In the genomic region with DNA sequence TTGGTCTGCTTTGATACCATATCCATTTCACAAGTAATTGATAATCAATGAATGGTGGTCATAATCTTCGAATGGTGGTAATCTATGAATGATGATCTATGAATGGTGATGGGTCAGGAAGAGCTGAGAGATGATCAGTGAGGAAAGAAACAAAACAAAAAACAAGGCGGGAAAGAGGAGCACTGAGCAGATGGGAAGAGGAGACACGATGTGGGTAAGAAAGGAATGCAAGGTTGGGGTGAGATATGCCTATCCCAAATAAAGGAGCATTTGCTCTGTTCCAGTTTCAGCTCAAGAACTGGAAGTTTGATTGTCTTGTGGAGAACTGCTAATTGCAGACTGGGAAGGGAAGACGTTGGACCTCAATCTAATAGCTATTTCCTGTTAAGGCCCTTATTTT, we compare ENCODE assay signal across 35 cellular contexts.
"Had no signal": no experiment of that assay in that cellular context is flagged by ENCODE, and none has a peak within 500 bp of the region (broad histone marks: within the 10 kb centered on the region; RNA-seq: fewer than 3 reads in every experiment).

No MANE protein-coding gene starts in this region.

- FAIRE-seq: bronchial epithelial cell, TTC549 had no signal

- H3K27ac ChIP-seq: ascending aorta, cardiac muscle cell, VCaP had no signal

- ATAC-seq: activated CD8-positive, alpha-beta memory T cell treated with anti-CD3 and anti-CD28 coated beads, Interleukin-2, amount 10 ng/mL, durations not matched to agents 7 days and 5 days; activated CD8-positive, alpha-beta T cell treated with anti-CD3 and anti-CD28 coated beads, Interleukin-2, amount 10 ng/mL, durations not matched to agents 7 days and 5 days; activated naive CD8-positive, alpha-beta T cell treated with anti-CD3 and anti-CD28 coated beads, Interleukin-2, amount 50 U/mL, for 24 hours had no signal

- H3K9me3 Mint-ChIP-seq: activated B cell treated with CpG ODN at 0.5 μM for 24 hours; activated T-cell treated with anti-CD3 and anti-CD28 coated beads, Interleukin-2, amount 50 U/mL, for 24 hours; activated T-helper 2 cell treated with anti-CD3 and anti-CD28 coated beads, Interferon-gamma antibody, Interleukin-2, Interleukin-4, amounts not matched to agents 10 μg/mL and 5 μg/mL and 100 μg/mL, durations not matched to agents 14 hours and 24 hours and 36 hours; T-helper 2 cell treated with Interferon-gamma antibody and Interleukin-4, amounts not matched to agents 5 μg/mL and 100 μg/mL, for 36 hours had no signal

- DNase-seq: activated B cell treated with CpG ODN at 0.5 μM for 24 hours; activated CD4-positive, alpha-beta memory T cell treated with anti-CD3 and anti-CD28 coated beads, Interleukin-2, amount 10 ng/mL, durations not matched to agents 7 days and 5 days; activated CD4-positive, alpha-beta T cell treated with anti-CD3 and anti-CD28 coated beads for 4 hours; activated CD4-positive, alpha-beta T cell treated with anti-CD3 and anti-CD28 coated beads, Interleukin-2, amount 10 ng/mL, durations not matched to agents 7 days and 5 days; activated CD4-positive, alpha-beta T cell treated with anti-CD3 and anti-CD28 coated beads, Interleukin-2, amount 50 U/mL, for 48 hours; activated CD4-positive, CD25-positive, alpha-beta regulatory T cell treated with anti-CD3 and anti-CD28 coated beads, Interleukin-2, amount 50 U/mL, for 72 hours; activated CD8-positive, alpha-beta memory T cell treated with anti-CD3 and anti-CD28 coated beads for 24 hours; activated CD8-positive, alpha-beta memory T cell treated with anti-CD3 and anti-CD28 coated beads, Interleukin-2, amount 10 ng/mL, durations not matched to agents 7 days and 5 days; activated CD8-positive, alpha-beta memory T cell treated with anti-CD3 and anti-CD28 coated beads, Interleukin-2, amount 50 U/mL, for 48 hours; activated CD8-positive, alpha-beta T cell treated with anti-CD3 and anti-CD28 coated beads, Interleukin-2, amount 10 ng/mL, durations not matched to agents 7 days and 5 days; activated effector memory CD4-positive, alpha-beta T cell treated with Interleukin-2 at 50 U/mL for 16 hours; activated gamma-delta T cell; activated naive CD4-positive, alpha-beta T cell treated with anti-CD3 and anti-CD28 coated beads, Interleukin-2, amount 10 ng/mL, durations not matched to agents 7 days and 5 days; activated naive CD4-positive, alpha-beta T cell treated with Interleukin-2 at 50 U/mL for 16 hours; activated naive CD8-positive, alpha-beta T cell treated with anti-CD3 and anti-CD28 coated beads, Interleukin-2, amount 10 ng/mL, durations not matched to agents 7 days and 5 days; activated naive CD8-positive, alpha-beta T cell treated with anti-CD3 and anti-CD28 coated beads, Interleukin-2, amount 50 U/mL, for 24 hours; activated T-cell treated with anti-CD3 and anti-CD28 coated beads, Interleukin-2, amount 50 U/mL, for 24 hours; activated T-cell treated with anti-CD3 and anti-CD28 coated beads, Interleukin-2, amount 50 U/mL, for 48 hours; amygdala; anterior cingulate cortex; caudate nucleus; cerebellar nuclear complex; T-helper 2 cell; T-helper 9 cell had no signal

- H3K9me3 ChIP-seq: ascending aorta had no signal

- H3K27ac Mint-ChIP-seq: activated B cell treated with CpG ODN at 0.5 μM for 24 hours; activated CD4-positive, alpha-beta memory T cell treated with anti-CD3 and anti-CD28 coated beads, Interleukin-2, amount 10 ng/mL, durations not matched to agents 7 days and 5 days; activated CD4-positive, alpha-beta T cell treated with anti-CD3 and anti-CD28 coated beads, Interleukin-2, amount 10 ng/mL, durations not matched to agents 7 days and 5 days; activated CD8-positive, alpha-beta memory T cell treated with anti-CD3 and anti-CD28 coated beads, Interleukin-2, amount 10 ng/mL, durations not matched to agents 7 days and 5 days; activated CD8-positive, alpha-beta T cell treated with anti-CD3 and anti-CD28 coated beads, Interleukin-2, amount 10 ng/mL, durations not matched to agents 7 days and 5 days; activated naive CD4-positive, alpha-beta T cell treated with anti-CD3 and anti-CD28 coated beads, Interleukin-2, amount 10 ng/mL, durations not matched to agents 7 days and 5 days; activated naive CD4-positive, alpha-beta T cell treated with anti-CD3 and anti-CD28 coated beads, Interleukin-2, amount 50 U/mL, for 24 hours; activated naive CD8-positive, alpha-beta T cell; activated naive CD8-positive, alpha-beta T cell treated with anti-CD3 and anti-CD28 coated beads, Interleukin-2, amount 10 ng/mL, durations not matched to agents 7 days and 5 days; activated naive CD8-positive, alpha-beta T cell treated with anti-CD3 and anti-CD28 coated beads, Interleukin-2, amount 50 U/mL, for 24 hours; activated T-cell treated with anti-CD3 and anti-CD28 coated beads, Interleukin-2, amount 50 U/mL, for 24 hours; activated T-helper 2 cell treated with anti-CD3 and anti-CD28 coated beads, Interferon-gamma antibody, Interleukin-2, Interleukin-4, amounts not matched to agents 10 μg/mL and 5 μg/mL and 100 μg/mL, durations not matched to agents 14 hours and 24 hours and 36 hours; brain; T-helper 2 cell treated with Interferon-gamma antibody and Interleukin-4, amounts not matched to agents 5 μg/mL and 100 μg/mL, for 36 hours had no signal

- H3K4me3 ChIP-seq: ascending aorta, cardiac muscle cell had no signal

- H3K4me1 ChIP-seq: ascending aorta had no signal

- H3K4me1 Mint-ChIP-seq: activated B cell treated with CpG ODN at 0.5 μM for 24 hours; activated CD4-positive, alpha-beta memory T cell treated with anti-CD3 and anti-CD28 coated beads, Interleukin-2, amount 10 ng/mL, durations not matched to agents 7 days and 5 days; activated CD8-positive, alpha-beta memory T cell treated with anti-CD3 and anti-CD28 coated beads, Interleukin-2, amount 10 ng/mL, durations not matched to agents 7 days and 5 days; activated naive CD4-positive, alpha-beta T cell treated with anti-CD3 and anti-CD28 coated beads, Interleukin-2, amount 10 ng/mL, durations not matched to agents 7 days and 5 days; activated naive CD4-positive, alpha-beta T cell treated with anti-CD3 and anti-CD28 coated beads, Interleukin-2, amount 50 U/mL, for 24 hours; activated naive CD8-positive, alpha-beta T cell treated with anti-CD3 and anti-CD28 coated beads, Interleukin-2, amount 10 ng/mL, durations not matched to agents 7 days and 5 days; activated naive CD8-positive, alpha-beta T cell treated with anti-CD3 and anti-CD28 coated beads, Interleukin-2, amount 50 U/mL, for 24 hours; brain; central memory CD8-positive, alpha-beta T cell had no signal

- H3K27me3 ChIP-seq: ascending aorta, cardiac muscle cell had no signal

- H3K36me3 ChIP-seq: ascending aorta, cardiac muscle cell had no signal

- H3K27me3 Mint-ChIP-seq: activated CD4-positive, alpha-beta T cell treated with anti-CD3 and anti-CD28 coated beads, Interleukin-2, amount 10 ng/mL, durations not matched to agents 7 days and 5 days; activated CD8-positive, alpha-beta memory T cell treated with anti-CD3 and anti-CD28 coated beads, Interleukin-2, amount 10 ng/mL, durations not matched to agents 7 days and 5 days; activated naive CD8-positive, alpha-beta T cell; activated naive CD8-positive, alpha-beta T cell treated with anti-CD3 and anti-CD28 coated beads, Interleukin-2, amount 10 ng/mL, durations not matched to agents 7 days and 5 days; activated T-cell treated with anti-CD3 and anti-CD28 coated beads, Interleukin-2, amount 50 U/mL, for 24 hours had no signal

- H3K4me3 Mint-ChIP-seq: activated B cell treated with CpG ODN at 0.5 μM for 24 hours; activated CD4-positive, alpha-beta memory T cell treated with anti-CD3 and anti-CD28 coated beads, Interleukin-2, amount 10 ng/mL, durations not matched to agents 7 days and 5 days; activated CD4-positive, alpha-beta T cell treated with anti-CD3 and anti-CD28 coated beads, Interleukin-2, amount 10 ng/mL, durations not matched to agents 7 days and 5 days; activated CD8-positive, alpha-beta memory T cell treated with anti-CD3 and anti-CD28 coated beads, Interleukin-2, amount 10 ng/mL, durations not matched to agents 7 days and 5 days; activated CD8-positive, alpha-beta T cell treated with anti-CD3 and anti-CD28 coated beads, Interleukin-2, amount 10 ng/mL, durations not matched to agents 7 days and 5 days; activated naive CD4-positive, alpha-beta T cell treated with anti-CD3 and anti-CD28 coated beads, Interleukin-2, amount 10 ng/mL, durations not matched to agents 7 days and 5 days; activated naive CD4-positive, alpha-beta T cell treated with anti-CD3 and anti-CD28 coated beads, Interleukin-2, amount 50 U/mL, for 24 hours; activated naive CD8-positive, alpha-beta T cell; activated naive CD8-positive, alpha-beta T cell treated with anti-CD3 and anti-CD28 coated beads, Interleukin-2, amount 10 ng/mL, durations not matched to agents 7 days and 5 days; activated naive CD8-positive, alpha-beta T cell treated with anti-CD3 and anti-CD28 coated beads, Interleukin-2, amount 50 U/mL, for 24 hours; activated T-cell treated with anti-CD3 and anti-CD28 coated beads, Interleukin-2, amount 50 U/mL, for 24 hours; brain; central memory CD8-positive, alpha-beta T cell; T-helper 2 cell treated with Interferon-gamma antibody and Interleukin-4, amounts not matched to agents 5 μg/mL and 100 μg/mL, for 36 hours had no signal
